Comparison of ENCODE assay signal across 1 cellular context in genomic region chr9:92180669-92181181, GRCh38.
TF ChIP-seq lines count a peak whose summit lies in the region.

No MANE protein-coding gene starts in this region.

TF ChIP-seq in K562, 482 proteins besides CTCF, POLR2A, EP300 and RAD21 (continued from another document):
- TF ChIP-seq KLF16 (IDR thresholded peaks at IDR 0.05) (no peak), MAFF (IDR thresholded peaks at IDR 0.05; ENCODE audit: low read length) (peak; percentile 69; the same call in 1 of the 2 replicates), ZNF695 (CRISPR knock-in tag; IDR thresholded peaks at IDR 0.05) (no peak), ZBTB7A (IDR thresholded peaks at IDR 0.05; ENCODE audit: borderline replicate concordance, control insufficient read depth, low read depth, low read length) (no peak; the same call in 1 of the 2 replicates), ZNF133 (CRISPR knock-in tag; IDR thresholded peaks at IDR 0.05) (no peak), MAX (CRISPR knock-in tag; IDR thresholded peaks at IDR 0.05) (peak; percentile 94), JUN (IDR thresholded peaks at IDR 0.05; ENCODE audit: borderline replicate concordance, low read depth, low read length) (peak; percentile 66), JUN (CRISPR knock-in tag; IDR thresholded peaks at IDR 0.05; ENCODE audit: borderline replicate concordance) (no peak)
- TF ChIP-seq, protein P1, sequence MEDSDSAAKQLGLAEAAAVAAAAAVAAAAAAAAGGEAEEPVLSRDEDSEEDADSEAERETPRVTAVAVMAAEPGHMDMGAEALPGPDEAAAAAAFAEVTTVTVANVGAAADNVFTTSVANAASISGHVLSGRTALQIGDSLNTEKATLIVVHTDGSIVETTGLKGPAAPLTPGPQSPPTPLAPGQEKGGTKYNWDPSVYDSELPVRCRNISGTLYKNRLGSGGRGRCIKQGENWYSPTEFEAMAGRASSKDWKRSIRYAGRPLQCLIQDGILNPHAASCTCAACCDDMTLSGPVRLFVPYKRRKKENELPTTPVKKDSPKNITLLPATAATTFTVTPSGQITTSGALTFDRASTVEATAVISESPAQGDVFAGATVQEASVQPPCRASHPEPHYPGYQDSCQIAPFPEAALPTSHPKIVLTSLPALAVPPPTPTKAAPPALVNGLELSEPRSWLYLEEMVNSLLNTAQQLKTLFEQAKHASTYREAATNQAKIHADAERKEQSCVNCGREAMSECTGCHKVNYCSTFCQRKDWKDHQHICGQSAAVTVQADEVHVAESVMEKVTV (CRISPR knock-in tag; IDR thresholded peaks at IDR 0.05) = no peak
TF ChIP-seq in K562: peak in this region for 53.
